26 cellular contexts compared by ENCODE assay signal in genomic region chr7:66664590-66665293, GRCh38. TPM values are rescaled to one million over a fixed set of nuclear protein-coding genes. Genes with fewer than 3 reads are reported as not detected.
DNase-seq lines count a peak whose midpoint lies in the region; ATAC-seq and TF ChIP-seq lines count a peak whose summit lies in the region.
"Had no signal": no experiment of that assay in that cellular context is flagged by ENCODE, and none has a peak within 500 bp of the region (broad histone marks: within the 10 kb centered on the region; RNA-seq: fewer than 3 reads in every experiment).

No MANE protein-coding gene starts in this region.

- DNase-seq in SK-N-SH (peak; percentile 21), NCI-H82 (lab: John Stamatoyannopoulos, UW) (peak; percentile 95), iPS-NIHi11 (ENCODE audit: low spot score) (peak; percentile 10), posterior vena cava (ENCODE audit: low spot score) (peak; percentile 60), DMS79 (lab: John Stamatoyannopoulos, UW) (no peak), HT-29 (ENCODE audit: low spot score) (no peak)
- DNase-seq: 8988T; activated CD4-positive, alpha-beta T cell treated with anti-CD3 and anti-CD28 coated beads for 48 hours; activated naive CD4-positive, alpha-beta T cell treated with anti-CD3 and anti-CD28 coated beads, Interleukin-2, amount 50 U/mL, for 16 hours; AML-193; CD8-positive, alpha-beta memory T cell; effector CD8-positive, alpha-beta T cell; foreskin melanocyte; hypothalamus; islet precursor cell; naive B cell; NCI-H1105 treated with DMSO at 0.1 percent for 48 hours; NCI-H526; OCI-M1; SIG-M5; T-helper 1 cell had no signal

- H3K79me2 ChIP-seq in SK-N-SH (ENCODE audit: insufficient read depth), result peaks cover 55% of the 10 kb centered on the region

- 99% methylated on average over 21 of the region's 24 CpGs for WGBS in SK-N-SH (ENCODE audit: low lambda C conversion rate)

- H3K4me2 ChIP-seq in SK-N-SH, result no peak overlapping the region

- H3K27ac ChIP-seq in SK-N-SH (ENCODE audit: low read depth in 2 of 2, low read length in 1 of 2), result no peak overlapping the region
- H3K27ac ChIP-seq: HL-60, upper lobe of left lung had no signal

- ATAC-seq in SK-N-SH treated with all-trans-retinoic acid at 6 μM for 48 hours, result no peak; the same call in 2 of the 3 replicates
- ATAC-seq in HG02588 (IDR thresholded peaks at IDR 0.05; ENCODE audit: unreplicated experiment), result no peak
- ATAC-seq: esophagus mucosa had no signal

- no peaks in the 10 kb centered on the region for H3K9me2 ChIP-seq in SK-N-SH

- no peak for TF ChIP-seq RAD21 in SK-N-SH (IDR thresholded peaks at IDR 0.05; ENCODE audit: low read length)

- no peaks in the 10 kb centered on the region for H3F3A ChIP-seq in SK-N-SH (replicated peaks; ENCODE audit: insufficient read depth)

- H3K36me3 ChIP-seq in SK-N-SH (replicated peaks in 1 of 2; ENCODE audit: control insufficient read depth in 1 of 2, insufficient read depth in 2 of 2, low read length in 1 of 2), result peaks cover 0 to 3% of the 10 kb centered on the region in 2 experiments

- H3K9ac ChIP-seq in SK-N-SH, result no peak overlapping the region

- H4K20me1 ChIP-seq in SK-N-SH (ENCODE audit: insufficient read depth), result peaks cover 15% of the 10 kb centered on the region

- no peak for TF ChIP-seq CTCF in SK-N-SH (IDR thresholded peaks at IDR 0.05)

- H3K9me3 ChIP-seq in SK-N-SH, result no peaks in the 10 kb centered on the region
- H3K9me3 ChIP-seq: upper lobe of left lung had no signal

- no peaks in the 10 kb centered on the region for H3K27me3 ChIP-seq in SK-N-SH (ENCODE audit: insufficient read depth)
- H3K27me3 ChIP-seq: upper lobe of left lung had no signal

- H3K4me3 ChIP-seq in SK-N-SH (ENCODE audit: low read depth in 2 of 2, low read length in 1 of 2), result no peak overlapping the region
- H3K4me3 ChIP-seq: upper lobe of left lung had no signal

- CTCF ChIA-PET in SK-N-SH (lab: Yijun Ruan, JAX), result interaction anchor here (0.6 to 1.2 kb wide), 2 partner anchors 107 to 1840 kb away, joined by 3 to 6 read pairs; no protein-coding TSS in a partner anchor

- intact Hi-C loops in posterior vena cava (cut with DNase I), result no loop called here

- no peak overlapping the region for H2AFZ ChIP-seq in SK-N-SH (ENCODE audit: low read depth)

- POLR2A ChIA-PET in SK-N-SH (lab: Yijun Ruan, JAX), result interaction anchor here (0.6 kb wide), 1 partner anchor 12 kb away, joined by 3 read pairs; no protein-coding TSS in a partner anchor

- H3K4me1 ChIP-seq in SK-N-SH (ENCODE audit: control insufficient read depth in 1 of 2, insufficient read depth in 2 of 2, low read depth in 1 of 2, low read length in 1 of 2), result no peaks in the 10 kb centered on the region; a peak in 1 of 4 replicates
- H3K4me1 ChIP-seq: upper lobe of left lung had no signal

- TF ChIP-seq EP300 in SK-N-SH (IDR thresholded peaks at IDR 0.05; ENCODE audit: borderline replicate concordance in 1 of 2, low read depth in 1 of 2, low read length in 1 of 2), result no peak

TF ChIP-seq in SK-N-SH, 30 proteins besides CTCF, POLR2A, EP300 and RAD21:
- TF ChIP-seq ZBTB33 (IDR thresholded peaks at IDR 0.05; ENCODE audit: borderline replicate concordance, low read depth), result no peak

TF ChIP-seq in SK-N-SH treated with all-trans-retinoic acid at 6 μM for 48 hours, 23 proteins besides CTCF, POLR2A, EP300 and RAD21:
- TF ChIP-seq, protein P1, sequence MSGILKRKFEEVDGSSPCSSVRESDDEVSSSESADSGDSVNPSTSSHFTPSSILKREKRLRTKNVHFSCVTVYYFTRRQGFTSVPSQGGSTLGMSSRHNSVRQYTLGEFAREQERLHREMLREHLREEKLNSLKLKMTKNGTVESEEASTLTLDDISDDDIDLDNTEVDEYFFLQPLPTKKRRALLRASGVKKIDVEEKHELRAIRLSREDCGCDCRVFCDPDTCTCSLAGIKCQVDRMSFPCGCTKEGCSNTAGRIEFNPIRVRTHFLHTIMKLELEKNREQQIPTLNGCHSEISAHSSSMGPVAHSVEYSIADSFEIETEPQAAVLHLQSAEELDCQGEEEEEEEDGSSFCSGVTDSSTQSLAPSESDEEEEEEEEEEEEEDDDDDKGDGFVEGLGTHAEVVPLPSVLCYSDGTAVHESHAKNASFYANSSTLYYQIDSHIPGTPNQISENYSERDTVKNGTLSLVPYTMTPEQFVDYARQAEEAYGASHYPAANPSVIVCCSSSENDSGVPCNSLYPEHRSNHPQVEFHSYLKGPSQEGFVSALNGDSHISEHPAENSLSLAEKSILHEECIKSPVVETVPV (CRISPR knock-in tag; IDR thresholded peaks at IDR 0.05), result no peak
- no peak for TF ChIP-seq POU6F1 (CRISPR knock-in tag; IDR thresholded peaks at IDR 0.05; ENCODE audit: borderline replicate concordance, low read depth)

RNA-seq across cellular contexts. Expression of gene KCTD7, which starts 36.1 kb away (rescaled TPM):
- 19.5 and 27.4 TPM in 2 replicates for polyA plus RNA-seq in SK-N-SH (2012; rRNA removed)
- polyA plus RNA-seq in SK-N-SH (2012; cell fraction: cytosol; rRNA removed), result 9.2 and 11.0 TPM in 2 replicates
- 71.9 and 88.4 TPM in 2 replicates for polyA plus RNA-seq in SK-N-SH (2012; cell fraction: nucleus; rRNA removed)
- 10 to 100 TPM in 1 of 2 donors, 1 to 10 TPM in 1; 8.8 to 10.1 TPM for total RNA-seq in posterior vena cava
- total RNA-seq in HT-29 (2014; rRNA removed; shearing (Covaris generic)), result 16.3 and 20.8 TPM in 2 replicates

Comparison
In these comparisons a context has a peak if more than half of its experiments do, and no peak if none do; other contexts are left out.
1. DNase-seq: peak in SK-N-SH (single experiment), NCI-H82 (single experiment), iPS-NIHi11 (single experiment) and posterior vena cava (single experiment); none in DMS79 (single experiment) and HT-29 (single experiment).